Comparison of ENCODE assay signal across 17 cellular contexts in genomic region chr17:58094118-58094517, GRCh38. TPM values are rescaled to one million over a fixed set of nuclear protein-coding genes. Genes with fewer than 3 reads are reported as not detected.
A peak's percentile ranks its signal among the peaks of the same experiment; 100 is the strongest.
DNase-seq lines count a peak whose midpoint lies in the region; ATAC-seq, FAIRE-seq and TF ChIP-seq lines count a peak whose summit lies in the region.
"Had no signal": no experiment of that assay in that cellular context is flagged by ENCODE, and none has a peak within 500 bp of the region (broad histone marks: within the 10 kb centered on the region; RNA-seq: fewer than 3 reads in every experiment).

No MANE protein-coding gene starts in this region.

- no peaks in the 10 kb centered on the region for H3K27me3 Mint-ChIP-seq in natural killer cell (ENCODE audit: low read depth in 2 of 2)
- H3K27me3 Mint-ChIP-seq in natural killer cell treated with Interleukin-12 subunit alpha and Interleukin-12 subunit beta and Interleukin-15 and Interleukin-18, amount 100 ng/mL, for 72 hours: no peaks in the 10 kb centered on the region
- no peaks in the 10 kb centered on the region for H3K27me3 Mint-ChIP-seq in activated naive CD8-positive, alpha-beta T cell treated with anti-CD3 and anti-CD28 coated beads, Interleukin-2, amount 50 U/mL, for 24 hours
- H3K27me3 Mint-ChIP-seq: B cell; CD4-positive, alpha-beta memory T cell had no signal

- H3K27ac Mint-ChIP-seq in natural killer cell: peak overlapping the region; percentile 74 to 85
- H3K27ac Mint-ChIP-seq in natural killer cell treated with Interleukin-12 subunit alpha and Interleukin-12 subunit beta and Interleukin-15 and Interleukin-18, amount 100 ng/mL, for 72 hours: peak overlapping the region in 1 of 2 donors; percentile 48
- H3K27ac Mint-ChIP-seq in activated naive CD8-positive, alpha-beta T cell treated with anti-CD3 and anti-CD28 coated beads, Interleukin-2, amount 50 U/mL, for 24 hours: peak overlapping the region; percentile 34
- H3K27ac Mint-ChIP-seq: B cell had no signal

- FAIRE-seq in urothelium cell line (lab: Jason Lieb, UNC): peak; percentile 50
- FAIRE-seq: A204.1, GM12892 had no signal

- H3K4me3 Mint-ChIP-seq in natural killer cell: no peak overlapping the region
- no peak overlapping the region for H3K4me3 Mint-ChIP-seq in natural killer cell treated with Interleukin-12 subunit alpha and Interleukin-12 subunit beta and Interleukin-15 and Interleukin-18, amount 100 ng/mL, for 72 hours
- no peak overlapping the region for H3K4me3 Mint-ChIP-seq in activated naive CD8-positive, alpha-beta T cell treated with anti-CD3 and anti-CD28 coated beads, Interleukin-2, amount 50 U/mL, for 24 hours
- H3K4me3 Mint-ChIP-seq: B cell; CD4-positive, alpha-beta memory T cell; H9 had no signal

- H3K4me1 Mint-ChIP-seq in natural killer cell: peaks cover 37 to 44% of the 10 kb centered on the region in 2 donors
- peaks cover 31 to 34% of the 10 kb centered on the region in 2 donors for H3K4me1 Mint-ChIP-seq in natural killer cell treated with Interleukin-12 subunit alpha and Interleukin-12 subunit beta and Interleukin-15 and Interleukin-18, amount 100 ng/mL, for 72 hours (ENCODE audit: low read depth in 2 of 2)
- peaks cover 9% of the 10 kb centered on the region for H3K4me1 Mint-ChIP-seq in activated naive CD8-positive, alpha-beta T cell treated with anti-CD3 and anti-CD28 coated beads, Interleukin-2, amount 50 U/mL, for 24 hours
- H3K4me1 Mint-ChIP-seq: H9 had no signal

- H3K36me3 Mint-ChIP-seq in natural killer cell: no peaks in the 10 kb centered on the region
- H3K36me3 Mint-ChIP-seq in natural killer cell treated with Interleukin-12 subunit alpha and Interleukin-12 subunit beta and Interleukin-15 and Interleukin-18, amount 100 ng/mL, for 72 hours: peaks cover 24% of the 10 kb centered on the region
- H3K36me3 Mint-ChIP-seq in activated naive CD8-positive, alpha-beta T cell treated with anti-CD3 and anti-CD28 coated beads, Interleukin-2, amount 50 U/mL, for 24 hours (ENCODE audit: low read depth): peaks cover 38% of the 10 kb centered on the region

- ATAC-seq in natural killer cell: no peak
- no peak for ATAC-seq in natural killer cell treated with Interleukin-12 subunit alpha and Interleukin-12 subunit beta and Interleukin-15 and Interleukin-18, amount 100 ng/mL, for 72 hours
- no peak for ATAC-seq in activated naive CD8-positive, alpha-beta T cell treated with anti-CD3 and anti-CD28 coated beads, Interleukin-2, amount 50 U/mL, for 24 hours
- no peak for ATAC-seq in HG03159 (IDR thresholded peaks at IDR 0.05; ENCODE audit: unreplicated experiment)

- DNase-seq in natural killer cell: no peak
- DNase-seq in natural killer cell treated with Interleukin-12 subunit alpha and Interleukin-12 subunit beta and Interleukin-15 and Interleukin-18, amount 100 ng/mL, for 72 hours (ENCODE audit: low spot score): no peak
- DNase-seq in activated naive CD8-positive, alpha-beta T cell treated with anti-CD3 and anti-CD28 coated beads, Interleukin-2, amount 50 U/mL, for 24 hours: no peak
- DNase-seq in islet precursor cell: peak; percentile 13
- DNase-seq in urothelium cell line (ENCODE audit: low spot score): no peak
- DNase-seq in C1 segment of cervical spinal cord (lab: John Stamatoyannopoulos, UW): no peak
- DNase-seq in inferior parietal cortex (ENCODE audit: extremely low spot score): no peak
- DNase-seq: Caco-2; CD4-positive, alpha-beta memory T cell; DND-41; GDM1; GOT3; H9 had no signal

- intact Hi-C loops in natural killer cell (cut with micrococcal nuclease): no loop called here

- no peaks in the 10 kb centered on the region for H3K9me3 Mint-ChIP-seq in natural killer cell
- no peaks in the 10 kb centered on the region for H3K9me3 Mint-ChIP-seq in natural killer cell treated with Interleukin-12 subunit alpha and Interleukin-12 subunit beta and Interleukin-15 and Interleukin-18, amount 100 ng/mL, for 72 hours
- no peaks in the 10 kb centered on the region for H3K9me3 Mint-ChIP-seq in activated naive CD8-positive, alpha-beta T cell treated with anti-CD3 and anti-CD28 coated beads, Interleukin-2, amount 50 U/mL, for 24 hours
- H3K9me3 Mint-ChIP-seq: CD4-positive, alpha-beta memory T cell; H9 had no signal

- TF ChIP-seq CTCF in natural killer cell (IDR thresholded peaks at IDR 0.05): no peak

RNA-seq across cellular contexts. Expression of gene DYNLL2, which starts 10.9 kb away (rescaled TPM):
- total RNA-seq in natural killer cell: 10 to 100 TPM; 25.6 to 37.0 (median 36.1) TPM
- total RNA-seq in natural killer cell treated with Interleukin-12 subunit alpha and Interleukin-12 subunit beta and Interleukin-15 and Interleukin-18, amount 100 ng/mL, for 72 hours: 10 to 100 TPM; 27.9 to 37.9 TPM

RNA-seq across cellular contexts. Expression of gene OR4D1, which starts 54.1 kb away (rescaled TPM):
- total RNA-seq in natural killer cell: 1 to 10 TPM; 1.0 to 1.6 (median 1.2) TPM
- under 1 TPM in 1 of 2 donors, not detected in 1; 0.25 TPM for total RNA-seq in natural killer cell treated with Interleukin-12 subunit alpha and Interleukin-12 subunit beta and Interleukin-15 and Interleukin-18, amount 100 ng/mL, for 72 hours
- total RNA-seq: B cell, Caco-2 had no signal
